15 cellular contexts compared by ENCODE assay signal in the genomic region with DNA sequence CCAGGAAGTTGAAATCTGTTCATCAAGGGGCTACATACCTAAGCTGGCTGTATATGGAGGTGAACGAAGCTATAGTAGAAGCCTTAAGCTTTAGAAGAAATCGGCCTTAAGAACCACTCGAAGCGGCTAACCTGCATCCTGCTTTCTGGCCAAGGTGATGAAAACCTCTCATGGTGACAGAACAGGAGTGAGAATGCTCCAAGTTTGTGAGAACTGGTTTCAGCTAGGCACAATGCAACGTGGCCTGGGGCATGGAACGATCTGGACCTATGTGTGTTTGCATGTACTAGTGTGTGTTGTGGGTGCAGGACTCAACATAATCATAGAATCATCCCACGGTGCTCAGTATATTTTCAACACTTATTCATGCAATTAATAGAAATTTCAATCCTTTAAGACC.
"Had no signal": no experiment of that assay in that cellular context is flagged by ENCODE, and none has a peak within 500 bp of the region (broad histone marks: within the 10 kb centered on the region; RNA-seq: fewer than 3 reads in every experiment).

No MANE protein-coding gene starts in this region.

- ATAC-seq: SK-N-SH treated with all-trans-retinoic acid at 6 μM for 48 hours, WTC11 had no signal

- DNase-seq: activated CD4-positive, alpha-beta memory T cell treated with anti-CD3 and anti-CD28 coated beads, Interleukin-2, amount 10 ng/mL, durations not matched to agents 7 days and 5 days; activated CD4-positive, alpha-beta T cell treated with anti-CD3 and anti-CD28 coated beads for 4 hours; activated gamma-delta T cell; activated T-cell treated with anti-CD3 and anti-CD28 coated beads, Interleukin-2, amount 50 U/mL, for 24 hours; aorta; kidney glomerular epithelial cell; sigmoid colon; spleen; stomach had no signal

- H3K9me3 ChIP-seq: esophagus muscularis mucosa, sigmoid colon, spleen, stomach, thoracic aorta had no signal

- H3K4me3 ChIP-seq: esophagus muscularis mucosa, lung, sigmoid colon, spleen, stomach, thoracic aorta had no signal

- FAIRE-seq: endometrium had no signal

- H3K36me3 ChIP-seq: sigmoid colon, thoracic aorta had no signal

- H3K27me3 ChIP-seq: esophagus muscularis mucosa, sigmoid colon, spleen, stomach had no signal
